ENCODE assay signal across 8 cellular contexts in the genomic region with DNA sequence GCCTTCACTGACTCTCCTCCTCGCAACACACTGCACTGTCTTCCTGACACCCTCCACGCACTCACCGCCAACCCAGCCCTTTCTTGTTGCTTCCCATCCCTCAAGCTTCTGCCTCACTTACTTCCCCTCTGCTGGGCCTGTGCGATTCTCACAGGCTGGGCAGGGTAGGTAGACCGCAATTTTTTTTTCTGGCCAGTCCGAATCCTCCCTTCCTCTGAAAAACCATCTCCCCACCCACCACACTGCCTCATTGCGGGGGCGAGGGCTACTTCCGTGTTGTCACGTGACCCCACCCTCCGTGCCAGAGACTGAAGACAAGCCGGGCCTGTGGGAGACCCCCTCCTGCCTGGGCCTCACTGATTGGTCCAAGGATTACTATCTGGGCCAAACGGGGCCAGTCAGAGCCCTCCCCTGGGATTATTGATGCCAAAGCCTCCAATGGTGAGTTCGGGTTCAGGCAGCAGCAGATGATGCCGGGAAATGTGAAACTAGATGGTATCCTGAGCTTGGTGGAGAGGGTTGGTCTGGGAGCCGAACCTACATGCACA.
DNase-seq lines count a peak whose midpoint lies in the region; ATAC-seq and TF ChIP-seq lines count a peak whose summit lies in the region.

No MANE protein-coding gene starts in this region.

- H3K4me3 ChIP-seq in spleen: peak overlapping the region in 5 of 8 donors; percentile 10 to 57 (median 13)
- no peak overlapping the region for H3K4me3 ChIP-seq in dorsolateral prefrontal cortex

- H3K9me3 Mint-ChIP-seq in T-helper 2 cell treated with Interferon-gamma antibody and Interleukin-4, amounts not matched to agents 5 μg/mL and 100 μg/mL, for 36 hours: peaks cover 5% of the 10 kb centered on the region

- 24 to 38% (median 28%) methylated on average over 16 of the region's 16 CpGs for WGBS in spleen, 5 donors

- peak; percentile 88 for DNase-seq in T-helper 2 cell treated with Interferon-gamma antibody and Interleukin-4, amounts not matched to agents 5 μg/mL and 100 μg/mL, for 36 hours (ENCODE audit: low spot score)
- peak; percentile 45 for DNase-seq in activated naive CD8-positive, alpha-beta T cell treated with anti-CD3 and anti-CD28 coated beads, Interleukin-2, amount 50 U/mL, for 16 hours (ENCODE audit: low read depth, low spot score)
- DNase-seq in spleen: peak; percentile 93
- DNase-seq in dorsolateral prefrontal cortex: no peak
- no peak for DNase-seq in cerebellar nuclear complex (lab: John Stamatoyannopoulos, UW)
- DNase-seq in NCI-H226: no peak

- peaks cover 0 to 53% (median 18%) of the 10 kb centered on the region in 6 donors for H3K36me3 ChIP-seq in spleen

- peak overlapping the region; percentile 82 for H3K4me3 Mint-ChIP-seq in T-helper 2 cell treated with Interferon-gamma antibody and Interleukin-4, amounts not matched to agents 5 μg/mL and 100 μg/mL, for 36 hours

- peak overlapping the region; percentile 72 to 93 (median 90) for H3K27ac ChIP-seq in spleen
- peak overlapping the region in 1 of 59 donors; percentile 63 for H3K27ac ChIP-seq in dorsolateral prefrontal cortex

- TF ChIP-seq CTCF in spleen (IDR thresholded peaks at IDR 0.05 in 8 of 11, conservative IDR thresholded peaks at IDR 0.05 in 3 of 11) (peak in 1 of 11 experiments; percentile 16), dorsolateral prefrontal cortex (IDR thresholded peaks at IDR 0.05 in 54 of 56, conservative IDR thresholded peaks at IDR 0.05 in 2 of 56; ENCODE audit: low read depth in 1 of 56, partially characterized antibody in 56 of 56) (no peak)

- TF ChIP-seq POLR2A in spleen (IDR thresholded peaks at IDR 0.05): no peak

- no peaks in the 10 kb centered on the region for H3K9me3 ChIP-seq in spleen

- H3K4me1 ChIP-seq in spleen: peaks cover 44 to 100% (median 85%) of the 10 kb centered on the region in 6 donors

- H3K4me1 Mint-ChIP-seq in T-helper 2 cell treated with Interferon-gamma antibody and Interleukin-4, amounts not matched to agents 5 μg/mL and 100 μg/mL, for 36 hours (ENCODE audit: low read depth): peaks cover 65% of the 10 kb centered on the region

- no peaks in the 10 kb centered on the region for H3K27me3 Mint-ChIP-seq in T-helper 2 cell treated with Interferon-gamma antibody and Interleukin-4, amounts not matched to agents 5 μg/mL and 100 μg/mL, for 36 hours (ENCODE audit: low read depth)

- H3K27me3 ChIP-seq in spleen (replicated peaks in 1 of 7) (no peaks in the 10 kb centered on the region), dorsolateral prefrontal cortex (no peaks in the 10 kb centered on the region)

- H3K36me3 Mint-ChIP-seq in T-helper 2 cell treated with Interferon-gamma antibody and Interleukin-4, amounts not matched to agents 5 μg/mL and 100 μg/mL, for 36 hours (ENCODE audit: low read depth): peaks cover 65% of the 10 kb centered on the region

- ATAC-seq in GM19025 (IDR thresholded peaks at IDR 0.05; ENCODE audit: low read depth, unreplicated experiment) (peak; percentile 39), HG03064 (IDR thresholded peaks at IDR 0.05; ENCODE audit: low read depth, unreplicated experiment) (peak; percentile 36)

- peak overlapping the region; percentile 96 for H3K27ac Mint-ChIP-seq in T-helper 2 cell treated with Interferon-gamma antibody and Interleukin-4, amounts not matched to agents 5 μg/mL and 100 μg/mL, for 36 hours

- intact Hi-C loops in spleen (cut with DNase I; ENCODE audit: low total_unique reads) (no loop called here), dorsolateral prefrontal cortex (cut with DNase I) (no loop called here)

Comparison
In these comparisons a context has a peak if more than half of its experiments do, and no peak if none do; other contexts are left out.
1. DNase-seq: peak in T-helper 2 cell treated with Interferon-gamma antibody and Interleukin-4, amounts not matched to agents 5 μg/mL and 100 μg/mL, for 36 hours (single experiment), activated naive CD8-positive, alpha-beta T cell treated with anti-CD3 and anti-CD28 coated beads, Interleukin-2, amount 50 U/mL, for 16 hours (single experiment) and spleen (single experiment); none in dorsolateral prefrontal cortex (0 of 10), cerebellar nuclear complex (0 of 2) and NCI-H226 (single experiment).
2. H3K4me3 ChIP-seq: peak in spleen (5 of 8); none in dorsolateral prefrontal cortex (0 of 59).